Comparison of ENCODE assay signal across 9 cellular contexts in genomic region chr1:221712198-221712684, GRCh38. TPM values are rescaled to one million over a fixed set of nuclear protein-coding genes. Genes with fewer than 3 reads are reported as not detected.
DNase-seq lines count a peak whose midpoint lies in the region; ATAC-seq, FAIRE-seq and TF ChIP-seq lines count a peak whose summit lies in the region.
"Had no signal": no experiment of that assay in that cellular context is flagged by ENCODE, and none has a peak within 500 bp of the region (broad histone marks: within the 10 kb centered on the region; RNA-seq: fewer than 3 reads in every experiment).

No MANE protein-coding gene starts in this region.

- H3K36me3 ChIP-seq in CD8-positive, alpha-beta T cell (ENCODE audit: insufficient read depth, low read length) = no peaks in the 10 kb centered on the region
- peaks cover 0 to 5% of the 10 kb centered on the region in 2 experiments for H3K36me3 ChIP-seq in keratinocyte (ENCODE audit: control insufficient read depth in 2 of 2, extremely low read depth in 1 of 2, insufficient read depth in 2 of 2, low read length in 2 of 2)
- H3K36me3 ChIP-seq: neutrophil had no signal

- H3K9me3 ChIP-seq in CD8-positive, alpha-beta T cell (ENCODE audit: low read length) = no peaks in the 10 kb centered on the region
- H3K9me3 ChIP-seq in keratinocyte (ENCODE audit: control insufficient read depth, low read depth, low read length) = no peaks in the 10 kb centered on the region
- H3K9me3 ChIP-seq: neutrophil had no signal

- no peak overlapping the region for H2AFZ ChIP-seq in keratinocyte (ENCODE audit: control insufficient read depth, low read length)

- peak; percentile 67 for FAIRE-seq in keratinocyte (lab: Jason Lieb, UNC)

- H3K4me1 ChIP-seq in CD8-positive, alpha-beta T cell (ENCODE audit: insufficient read depth, low read length) = peaks cover 37% of the 10 kb centered on the region
- peaks cover 5% of the 10 kb centered on the region for H3K4me1 ChIP-seq in keratinocyte (ENCODE audit: control insufficient read depth, extremely low read depth, insufficient read depth, low read length)

- no peaks in the 10 kb centered on the region for H3K9me3 Mint-ChIP-seq in CD8-positive, alpha-beta T cell
- no peaks in the 10 kb centered on the region for H3K9me3 Mint-ChIP-seq in activated CD8-positive, alpha-beta T cell treated with anti-CD3 and anti-CD28 coated beads, Interleukin-2, amount 10 ng/mL, durations not matched to agents 7 days and 5 days (ENCODE audit: insufficient read depth)

- H3K27ac Mint-ChIP-seq in CD8-positive, alpha-beta T cell = peak overlapping the region; percentile 89
- peak overlapping the region; percentile 100 for H3K27ac Mint-ChIP-seq in activated CD8-positive, alpha-beta T cell treated with anti-CD3 and anti-CD28 coated beads, Interleukin-2, amount 10 ng/mL, durations not matched to agents 7 days and 5 days

- H3K4me2 ChIP-seq in keratinocyte (ENCODE audit: control insufficient read depth, extremely low read depth, insufficient read depth, low read depth, low read length) = no peak overlapping the region

- H3K4me3 ChIP-seq in CD8-positive, alpha-beta T cell (ENCODE audit: low read depth, low read length) = no peak overlapping the region
- H3K4me3 ChIP-seq in keratinocyte (ENCODE audit: control insufficient read depth in 2 of 3, extremely low read depth in 1 of 3, insufficient read depth in 2 of 3, low read depth in 1 of 3, low read length in 3 of 3) = no peak overlapping the region

- no peaks in the 10 kb centered on the region for H3K9me1 ChIP-seq in keratinocyte (ENCODE audit: control insufficient read depth, extremely low read depth, insufficient read depth, low read length)

- POLR2A ChIA-PET in CD8-positive, alpha-beta T cell (lab: Charles Lee) = interaction anchor here (1.0 to 2.8 kb wide), 5 partner anchors 9 to 67 kb away, joined by 3 to 39 read pairs (median 5); partner anchors contain the start of gene DUSP10
- POLR2A ChIA-PET in activated CD8-positive, alpha-beta T cell treated with anti-CD3 and anti-CD28 coated beads, Interleukin-2, amount 10 ng/mL, durations not matched to agents 7 days and 5 days (lab: Charles Lee) = interaction anchor here (0.8 to 10.7 kb wide), 6 partner anchors 13 to 115 kb away, joined by 3 to 268 read pairs (median 6); partner anchors contain the start of gene DUSP10

- no peak overlapping the region for H3K9ac ChIP-seq in keratinocyte (ENCODE audit: control insufficient read depth, extremely low read depth, insufficient read depth, low read length)

- peaks cover 76% of the 10 kb centered on the region for H3K4me1 Mint-ChIP-seq in CD8-positive, alpha-beta T cell (ENCODE audit: low read depth)
- peaks cover 95% of the 10 kb centered on the region for H3K4me1 Mint-ChIP-seq in activated CD8-positive, alpha-beta T cell treated with anti-CD3 and anti-CD28 coated beads, Interleukin-2, amount 10 ng/mL, durations not matched to agents 7 days and 5 days (ENCODE audit: low read depth)

- ATAC-seq in CD8-positive, alpha-beta T cell = peak; percentile 67
- ATAC-seq in GM19452 (IDR thresholded peaks at IDR 0.05; ENCODE audit: unreplicated experiment) (peak; percentile 38), HG03520 (IDR thresholded peaks at IDR 0.05; ENCODE audit: unreplicated experiment) (peak; percentile 48)
- ATAC-seq in activated CD8-positive, alpha-beta T cell treated with anti-CD3 and anti-CD28 coated beads, Interleukin-2, amount 10 ng/mL, durations not matched to agents 7 days and 5 days = peak; percentile 64

- H3K4me3 Mint-ChIP-seq in CD8-positive, alpha-beta T cell = peak overlapping the region; percentile 17
- peak overlapping the region; percentile 71 for H3K4me3 Mint-ChIP-seq in activated CD8-positive, alpha-beta T cell treated with anti-CD3 and anti-CD28 coated beads, Interleukin-2, amount 10 ng/mL, durations not matched to agents 7 days and 5 days

- no peaks in the 10 kb centered on the region for H3K27me3 Mint-ChIP-seq in CD8-positive, alpha-beta T cell (ENCODE audit: low read depth)
- H3K27me3 Mint-ChIP-seq in activated CD8-positive, alpha-beta T cell treated with anti-CD3 and anti-CD28 coated beads, Interleukin-2, amount 10 ng/mL, durations not matched to agents 7 days and 5 days (ENCODE audit: low read depth) = no peaks in the 10 kb centered on the region

- no peaks in the 10 kb centered on the region for H3K27me3 ChIP-seq in CD8-positive, alpha-beta T cell (ENCODE audit: insufficient read depth, low read length)
- H3K27me3 ChIP-seq in keratinocyte (ENCODE audit: control insufficient read depth, extremely low read depth, insufficient read depth, low read length) = no peaks in the 10 kb centered on the region
- H3K27me3 ChIP-seq: neutrophil had no signal

- H4K20me1 ChIP-seq in keratinocyte (ENCODE audit: control insufficient read depth, extremely low read depth, insufficient read depth, low read length) = no peaks in the 10 kb centered on the region

- peaks cover 5% of the 10 kb centered on the region for H3K79me2 ChIP-seq in keratinocyte (ENCODE audit: control insufficient read depth, insufficient read depth, low read length)

- H3K27ac ChIP-seq in CD8-positive, alpha-beta T cell (ENCODE audit: low read depth, low read length) = peak overlapping the region; percentile 29
- H3K27ac ChIP-seq in keratinocyte (ENCODE audit: control insufficient read depth, insufficient read depth, low read length) = peak overlapping the region; percentile 29
- H3K27ac ChIP-seq: neutrophil had no signal

- DNase-seq in CD8-positive, alpha-beta T cell = peak in 4 of 7 experiments; percentile 18 to 77 (median 40)
- peak; percentile 82 for DNase-seq in activated CD8-positive, alpha-beta T cell treated with anti-CD3 and anti-CD28 coated beads, Interleukin-2, amount 10 ng/mL, durations not matched to agents 7 days and 5 days
- DNase-seq in keratinocyte (ENCODE audit: low read depth, low spot score) (peak; percentile 33), NCI-H1436 treated with DMSO at 0.1 percent for 48 hours (lab: John Stamatoyannopoulos, UW) (no peak), putamen (ENCODE audit: low spot score) (no peak), NCI-H774 (lab: John Stamatoyannopoulos, UW) (no peak)

- intact Hi-C loops in CD8-positive, alpha-beta T cell (cut with DNase I, micrococcal nuclease) = loop anchor here (1.0 to 5.0 kb wide), 4 partner anchors 15 to 65 kb away; no protein-coding TSS in a partner anchor

- TF ChIP-seq CTCF in CD8-positive, alpha-beta T cell (IDR thresholded peaks at IDR 0.05) = no peak
- no peak for TF ChIP-seq CTCF in keratinocyte (optimal IDR thresholded peaks at IDR 0.05 in 1 of 3, IDR thresholded peaks at IDR 0.05 in 1 of 3, conservative IDR thresholded peaks at IDR 0.05 in 1 of 3; ENCODE audit: extremely low read depth in 1 of 3, insufficient read depth in 2 of 3, low read length in 3 of 3)

- dilution Hi-C loops in keratinocyte (cut with MboI; ENCODE audit: extremely low pct_ligation_motif_present, low sequenced_read_pairs) = no loop called here

- no peaks in the 10 kb centered on the region for H3K36me3 Mint-ChIP-seq in CD8-positive, alpha-beta T cell
- H3K36me3 Mint-ChIP-seq in activated CD8-positive, alpha-beta T cell treated with anti-CD3 and anti-CD28 coated beads, Interleukin-2, amount 10 ng/mL, durations not matched to agents 7 days and 5 days (ENCODE audit: low read depth) = peaks cover 55% of the 10 kb centered on the region

- CTCF ChIA-PET in CD8-positive, alpha-beta T cell (lab: Charles Lee) = interaction anchor here (1.0 kb wide), 1 partner anchor 26 kb away, joined by 3 read pairs; no protein-coding TSS in a partner anchor
- CTCF ChIA-PET in activated CD8-positive, alpha-beta T cell treated with anti-CD3 and anti-CD28 coated beads, Interleukin-2, amount 10 ng/mL, durations not matched to agents 7 days and 5 days (lab: Charles Lee) = interaction anchor here (0.9 to 2.6 kb wide), 12 partner anchors 8 to 743 kb away, joined by 3 to 24 read pairs (median 4); partner anchors contain the start of gene DUSP10

RNA-seq across cellular contexts. Expression of gene DUSP10, which starts 29.6 kb away (rescaled TPM):
- total RNA-seq in CD8-positive, alpha-beta T cell = 10 to 100 TPM; 63.0 to 64.3 TPM
- total RNA-seq in activated CD8-positive, alpha-beta T cell treated with anti-CD3 and anti-CD28 coated beads, Interleukin-2, amount 10 ng/mL, durations not matched to agents 7 days and 5 days = 10 to 100 TPM; 12.1 to 13.0 TPM
- polyA plus RNA-seq in keratinocyte = 15.1 to 19.7 TPM (median 17.0 TPM) in 3 replicates
- 26.7 TPM for polyA plus RNA-seq in keratinocyte (2011; ENCODE audit: low read depth)
- 13.6 and 15.2 TPM in 2 replicates for polyA plus RNA-seq in keratinocyte (2011; cell fraction: cytosol; rRNA removed)
- polyA plus RNA-seq in keratinocyte (2011; cell fraction: nucleus; rRNA removed) = 36.6 and 39.1 TPM in 2 replicates
- polyA plus RNA-seq in keratinocyte (2012; ENCODE audit: low replicate concordance) = 10.0 and 28.9 TPM in 2 replicates
- polyA minus RNA-seq in keratinocyte = 23.6 to 51.9 TPM (median 40.2 TPM) in 3 replicates
- polyA minus RNA-seq in keratinocyte (2011; cell fraction: cytosol; rRNA and poly(A)+ RNA removed) = 13.2 TPM
- 34.9 and 58.6 TPM in 2 replicates for polyA minus RNA-seq in keratinocyte (2011; cell fraction: nucleus; rRNA and poly(A)+ RNA removed)

Comparison
In these comparisons a context has a peak if more than half of its experiments do, and no peak if none do; other contexts are left out.
1. DNase-seq: peak in CD8-positive, alpha-beta T cell (4 of 7), activated CD8-positive, alpha-beta T cell treated with anti-CD3 and anti-CD28 coated beads, Interleukin-2, amount 10 ng/mL, durations not matched to agents 7 days and 5 days (single experiment) and keratinocyte (single experiment); none in NCI-H1436 treated with DMSO at 0.1 percent for 48 hours (single experiment), putamen (single experiment) and NCI-H774 (single experiment).
2. RNA of gene DUSP10, which starts 29.6 kb away (total RNA-seq): 63.0 to 64.3 TPM in CD8-positive, alpha-beta T cell; 12.1 to 13.0 TPM in activated CD8-positive, alpha-beta T cell treated with anti-CD3 and anti-CD28 coated beads, Interleukin-2, amount 10 ng/mL, durations not matched to agents 7 days and 5 days; every median in the first group is over 4 times any median in the second.
3. Peak in every context shown above with its lines, with median percentiles within 50 percentile points of each other: ATAC-seq.